In the genomic region with DNA sequence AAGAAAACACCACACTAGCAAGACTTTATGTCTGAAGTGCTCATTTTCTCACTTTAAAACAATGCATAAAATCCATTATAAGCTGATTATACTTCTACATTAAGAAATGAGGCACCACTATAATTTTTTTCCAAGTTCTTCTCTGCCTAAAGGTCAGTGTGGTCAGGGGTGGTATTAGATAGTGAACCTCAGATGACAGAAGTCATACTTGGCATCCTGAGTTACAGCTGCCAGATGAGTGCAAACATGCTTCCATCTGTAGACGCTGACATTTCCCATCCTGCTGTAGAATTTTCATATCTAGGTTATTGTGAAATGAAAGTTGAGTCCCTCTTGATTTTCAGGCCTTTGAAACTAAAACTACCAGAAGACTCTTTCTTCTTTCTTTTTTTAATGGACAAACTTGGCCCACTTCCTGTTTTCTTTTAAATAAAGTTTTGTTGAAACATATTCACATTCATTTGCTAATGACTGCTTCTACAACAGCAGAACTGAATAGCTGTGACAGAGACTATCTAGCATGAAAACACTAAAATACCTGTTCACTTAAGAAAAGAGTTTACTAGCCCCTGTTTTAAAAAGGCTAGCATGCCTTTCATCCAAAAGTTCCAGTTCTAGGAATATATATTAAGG, we compare ENCODE assay signal across 22 cellular contexts.
"Had no signal": no experiment of that assay in that cellular context is flagged by ENCODE, and none has a peak within 500 bp of the region (broad histone marks: within the 10 kb centered on the region; RNA-seq: fewer than 3 reads in every experiment).

No MANE protein-coding gene starts in this region.

- H3K27ac ChIP-seq: WERI-Rb-1 had no signal

- H3K36me3 ChIP-seq: WERI-Rb-1 had no signal

- DNase-seq: activated CD4-positive, alpha-beta memory T cell treated with anti-CD3 and anti-CD28 coated beads, Interleukin-2, amount 10 ng/mL, durations not matched to agents 7 days and 5 days; activated CD4-positive, alpha-beta T cell treated with anti-CD3 and anti-CD28 coated beads for 36 hours; activated CD4-positive, alpha-beta T cell treated with anti-CD3 and anti-CD28 coated beads, Interleukin-2, amount 50 U/mL, for 1 hour; activated gamma-delta T cell treated with Interleukin-2 at 50 U/mL for 16 hours; activated naive CD4-positive, alpha-beta T cell treated with anti-CD3 and anti-CD28 coated beads, Interleukin-2, amount 10 ng/mL, durations not matched to agents 7 days and 5 days; activated naive CD8-positive, alpha-beta T cell treated with anti-CD3 and anti-CD28 coated beads for 36 hours; activated T-cell treated with anti-CD3 and anti-CD28 coated beads for 4 hours; activated T-cell treated with anti-CD3 and anti-CD28 coated beads, Interleukin-2, amount 50 U/mL, for 48 hours; anterior cingulate cortex; cerebellar nuclear complex; Kasumi-1; KBM-7; NCI-H1048; NCI-H1417; NCI-H1930; NCI-H2171; NCI-H2227 treated with DMSO at 0.1 percent for 48 hours; NCI-H446 treated with DMSO at 0.1 percent for 48 hours; NCI-H524 treated with DMSO at 0.1 percent for 48 hours; NCI-H748 treated with DMSO at 0.1 percent for 48 hours; SHP77; WERI-Rb-1 had no signal

- ATAC-seq: activated CD4-positive, alpha-beta T cell treated with anti-CD3 and anti-CD28 coated beads for 36 hours had no signal
